ENCODE assay signal across 26 cellular contexts in genomic region chr1:157519451-157519850, GRCh38. TPM values are rescaled to one million over a fixed set of nuclear protein-coding genes. Genes with fewer than 3 reads are reported as not detected.
DNase-seq lines count a peak whose midpoint lies in the region; ATAC-seq and TF ChIP-seq lines count a peak whose summit lies in the region.
"Had no signal": no experiment of that assay in that cellular context is flagged by ENCODE, and none has a peak within 500 bp of the region (broad histone marks: within the 10 kb centered on the region; RNA-seq: fewer than 3 reads in every experiment).

No MANE protein-coding gene starts in this region.

- no peaks in the 10 kb centered on the region for H3K27me3 ChIP-seq in mammary epithelial cell (ENCODE audit: insufficient read depth, low read length)
- H3K27me3 ChIP-seq in breast epithelium: no peaks in the 10 kb centered on the region
- no peaks in the 10 kb centered on the region; the same call in 1 of the 2 replicates for H3K27me3 ChIP-seq in GM23248 (replicated peaks; ENCODE audit: insufficient read depth)
- H3K27me3 ChIP-seq: BLaER1 treated with 17β-estradiol and CSF1 and Interleukin-3, amounts not matched to agents 10 nM and 100 nM had no signal

- ATAC-seq in left colon: peak; percentile 59
- no peak for ATAC-seq in stimulated activated naive B cell treated with anti-CD40 and anti-IgM and Interleukin-4, amounts not matched to agents 10 μg/mL and 1 μg/mL and 100 μg/mL, for 72 hours (replicated peaks)
- ATAC-seq: A549, GM12878, GM23338, HCT116 had no signal

- H3F3A ChIP-seq in GM23248 (ENCODE audit: insufficient read depth): no peaks in the 10 kb centered on the region

- H3K27ac ChIP-seq in mammary epithelial cell (ENCODE audit: insufficient read depth, low read depth, low read length) (no peak overlapping the region), breast epithelium (no peak overlapping the region), GM23248 (no peak overlapping the region)
- H3K27ac ChIP-seq: A549; BLaER1 treated with 17β-estradiol and CSF1 and Interleukin-3, amounts not matched to agents 10 nM and 100 nM had no signal

- no peaks in the 10 kb centered on the region for H3K9me3 ChIP-seq in mammary epithelial cell (replicated peaks; ENCODE audit: insufficient read depth, low read length)
- no peaks in the 10 kb centered on the region for H3K9me3 ChIP-seq in breast epithelium
- H3K9me3 ChIP-seq in GM23248 (ENCODE audit: low read depth): no peaks in the 10 kb centered on the region
- H3K9me3 ChIP-seq: A549; BE2C; BLaER1 treated with 17β-estradiol and CSF1 and Interleukin-3, amounts not matched to agents 10 nM and 100 nM had no signal

- peak; percentile 32 for DNase-seq in mammary epithelial cell
- no peak for DNase-seq in breast epithelium (ENCODE audit: low spot score in 2 of 2)
- DNase-seq in left colon: no peak
- peak; percentile 42 for DNase-seq in osteocyte (ENCODE audit: extremely low spot score, unreplicated experiment)
- DNase-seq in stimulated activated naive B cell treated with anti-CD40 and anti-IgM and Interleukin-4, amounts not matched to agents 10 μg/mL and 1 μg/mL and 100 μg/mL, for 72 hours: no peak
- DNase-seq in cerebellum (ENCODE audit: low spot score): no peak
- DNase-seq in GM23248: no peak
- DNase-seq in NCI-H69 (lab: John Stamatoyannopoulos, UW): no peak
- DNase-seq: 8988T; ACHN; AML-193; BE2C; CD4-positive, alpha-beta T cell; CD8-positive, alpha-beta memory T cell; DMS 273 treated with DMSO at 0.1 percent for 48 hours; DMS79; EL; GDM1; H9 had no signal

- intact Hi-C loops in mammary epithelial cell (cut with micrococcal nuclease) (no loop called here), breast epithelium (cut with DNase I; ENCODE audit: low total_unique reads) (no loop called here), left colon (cut with DNase I, micrococcal nuclease) (no loop called here)

- no peak overlapping the region for H2AFZ ChIP-seq in mammary epithelial cell (ENCODE audit: low read depth, low read length)
- H2AFZ ChIP-seq in GM23248: no peak overlapping the region

- dilution Hi-C loops in mammary epithelial cell (cut with HindIII; ENCODE audit: low sequenced_read_pairs): no loop called here

- TF ChIP-seq POLR2A in breast epithelium (IDR thresholded peaks at IDR 0.05): no peak

- no peaks in the 10 kb centered on the region for H3K9me3 Mint-ChIP-seq in osteocyte (ENCODE audit: unreplicated experiment)
- no peaks in the 10 kb centered on the region for H3K9me3 Mint-ChIP-seq in stimulated activated naive B cell treated with anti-CD40 and anti-IgM and Interleukin-4, amounts not matched to agents 10 μg/mL and 1 μg/mL and 100 μg/mL, for 72 hours
- H3K9me3 Mint-ChIP-seq: CD4-positive, alpha-beta T cell; CD8-positive, alpha-beta memory T cell; GM23338; H9 had no signal

- in situ Hi-C loops in mammary epithelial cell (cut with MboI; ENCODE audit: low sequenced_read_pairs in 2 of 2): no loop called here
- in situ Hi-C loops in GM23248 (cut with MboI): no loop called here

- WGBS in mammary epithelial cell (ENCODE audit: low coverage, missing lambda C conversion rate): 17% methylated on average over 2 of the region's 2 CpGs
- WGBS in GM23248 (ENCODE audit: low coverage in 1 of 2, low lambda C conversion rate in 2 of 2, missing lambda C conversion rate in 2 of 2), 2 experiments: 16 to 24% methylated on average over 2 of the region's 2 CpGs

- no peaks in the 10 kb centered on the region for H3K4me1 Mint-ChIP-seq in osteocyte (ENCODE audit: unreplicated experiment)
- H3K4me1 Mint-ChIP-seq in stimulated activated naive B cell treated with anti-CD40 and anti-IgM and Interleukin-4, amounts not matched to agents 10 μg/mL and 1 μg/mL and 100 μg/mL, for 72 hours: peaks cover 5 to 16% of the 10 kb centered on the region in 2 donors
- H3K4me1 Mint-ChIP-seq: GM23338, H9 had no signal

- H3K4me2 ChIP-seq in mammary epithelial cell (ENCODE audit: insufficient read depth, low read depth, low read length) (no peak overlapping the region), GM23248 (ENCODE audit: unreplicated experiment) (no peak overlapping the region)
- H3K4me2 ChIP-seq: A549; BLaER1 treated with 17β-estradiol and CSF1 and Interleukin-3, amounts not matched to agents 10 nM and 100 nM; GM23338 had no signal

- CTCF ChIA-PET in mammary epithelial cell (lab: Charles Lee; ENCODE audit: low non-redundant PET): interaction anchor here (0.6 kb wide), 1 partner anchor 117 kb away, joined by 3 read pairs; no protein-coding TSS in a partner anchor

- BruUV-seq in mammary epithelial cell (replicated peaks; lab: Mats Ljungman, UMichigan): no TSS peak

- no peak overlapping the region for H3K4me3 ChIP-seq in mammary epithelial cell (replicated peaks in 1 of 3; ENCODE audit: insufficient read depth in 1 of 3, low read depth in 2 of 3, low read length in 3 of 3)
- no peak overlapping the region for H3K4me3 ChIP-seq in breast epithelium
- H3K4me3 ChIP-seq in GM23248: no peak overlapping the region
- H3K4me3 ChIP-seq: A549; BLaER1 treated with 17β-estradiol and CSF1 and Interleukin-3, amounts not matched to agents 10 nM and 100 nM; GM12878; GM23338 had no signal

- no peaks in the 10 kb centered on the region for H3K36me3 Mint-ChIP-seq in osteocyte (ENCODE audit: unreplicated experiment)
- H3K36me3 Mint-ChIP-seq in stimulated activated naive B cell treated with anti-CD40 and anti-IgM and Interleukin-4, amounts not matched to agents 10 μg/mL and 1 μg/mL and 100 μg/mL, for 72 hours: peaks cover 57 to 63% of the 10 kb centered on the region in 2 donors
- H3K36me3 Mint-ChIP-seq: CD14-positive monocyte; CD8-positive, alpha-beta memory T cell had no signal

- no peaks in the 10 kb centered on the region for H3K4me1 ChIP-seq in mammary epithelial cell (ENCODE audit: insufficient read depth, low read length)
- H3K4me1 ChIP-seq in breast epithelium: no peaks in the 10 kb centered on the region
- no peaks in the 10 kb centered on the region for H3K4me1 ChIP-seq in GM23248 (ENCODE audit: insufficient read depth)
- H3K4me1 ChIP-seq: A549, BE2C had no signal

- H3K4me3 Mint-ChIP-seq in osteocyte (ENCODE audit: unreplicated experiment): no peak overlapping the region
- no peak overlapping the region for H3K4me3 Mint-ChIP-seq in stimulated activated naive B cell treated with anti-CD40 and anti-IgM and Interleukin-4, amounts not matched to agents 10 μg/mL and 1 μg/mL and 100 μg/mL, for 72 hours
- H3K4me3 Mint-ChIP-seq: CD14-positive monocyte; CD4-positive, alpha-beta T cell; CD8-positive, alpha-beta memory T cell; GM23338; H9 had no signal

- H3K79me2 ChIP-seq in mammary epithelial cell (ENCODE audit: insufficient read depth, low read length) (no peaks in the 10 kb centered on the region), GM23248 (ENCODE audit: insufficient read depth) (no peaks in the 10 kb centered on the region)

- no peaks in the 10 kb centered on the region for H3K27me3 Mint-ChIP-seq in osteocyte (ENCODE audit: unreplicated experiment)
- H3K27me3 Mint-ChIP-seq in stimulated activated naive B cell treated with anti-CD40 and anti-IgM and Interleukin-4, amounts not matched to agents 10 μg/mL and 1 μg/mL and 100 μg/mL, for 72 hours: no peaks in the 10 kb centered on the region
- H3K27me3 Mint-ChIP-seq: CD4-positive, alpha-beta T cell had no signal

- TF ChIP-seq CTCF in mammary epithelial cell (conservative IDR thresholded peaks at IDR 0.05 in 1 of 2, IDR thresholded peaks at IDR 0.05 in 1 of 2; ENCODE audit: extremely low read depth in 1 of 2, insufficient read depth in 1 of 2, low read depth in 1 of 2, low read length in 2 of 2) (no peak), breast epithelium (IDR thresholded peaks at IDR 0.05) (no peak), osteocyte (IDR thresholded peaks at IDR 0.05) (no peak)

- no peak overlapping the region for H3K27ac Mint-ChIP-seq in osteocyte (ENCODE audit: unreplicated experiment)
- peak overlapping the region; percentile 42 for H3K27ac Mint-ChIP-seq in stimulated activated naive B cell treated with anti-CD40 and anti-IgM and Interleukin-4, amounts not matched to agents 10 μg/mL and 1 μg/mL and 100 μg/mL, for 72 hours
- H3K27ac Mint-ChIP-seq: CD14-positive monocyte; CD4-positive, alpha-beta T cell; CD8-positive, alpha-beta memory T cell; GM23338 had no signal

- no peaks in the 10 kb centered on the region for H3K9me2 ChIP-seq in GM23248 (ENCODE audit: insufficient read depth)

- no peak overlapping the region for H3K9ac ChIP-seq in mammary epithelial cell (ENCODE audit: insufficient read depth, low read length)
- H3K9ac ChIP-seq in GM23248: no peak overlapping the region
- H3K9ac ChIP-seq: BLaER1 treated with 17β-estradiol and CSF1 and Interleukin-3, amounts not matched to agents 10 nM and 100 nM had no signal

- H3K36me3 ChIP-seq in mammary epithelial cell (ENCODE audit: insufficient read depth, low read length): no peaks in the 10 kb centered on the region
- no peaks in the 10 kb centered on the region for H3K36me3 ChIP-seq in breast epithelium
- no peaks in the 10 kb centered on the region for H3K36me3 ChIP-seq in GM23248 (ENCODE audit: low read depth)
- H3K36me3 ChIP-seq: BE2C; BLaER1 treated with 17β-estradiol and CSF1 and Interleukin-3, amounts not matched to agents 10 nM and 100 nM had no signal

- H4K20me1 ChIP-seq in mammary epithelial cell (ENCODE audit: insufficient read depth, low read length) (no peaks in the 10 kb centered on the region), GM23248 (ENCODE audit: insufficient read depth) (no peaks in the 10 kb centered on the region)
- H4K20me1 ChIP-seq: BLaER1 treated with 17β-estradiol and CSF1 and Interleukin-3, amounts not matched to agents 10 nM and 100 nM had no signal

RNA-seq across cellular contexts. Expression of gene FCRL5, which starts 32.9 kb away (rescaled TPM):
- total RNA-seq in mammary epithelial cell: not detected
- polyA plus RNA-seq in mammary epithelial cell: not detected
- polyA minus RNA-seq in mammary epithelial cell: not detected
- 1 to 10 TPM in 2 of 3 donors, not detected in 1; 1.6 to 5.2 TPM for total RNA-seq in breast epithelium
- 1 to 10 TPM; 2.2 to 4.5 TPM for total RNA-seq in left colon
- not detected in 2 replicates for total RNA-seq in osteocyte
- not detected for total RNA-seq in cerebellum
- total RNA-seq in GM23248 (2014; rRNA removed; shearing (Covaris generic)): not detected in 2 replicates
- not detected in 2 replicates for polyA plus RNA-seq in GM23248 (2016; fragmentation: Nextera tagmentation; extraction: Ambion mirVana)
- total RNA-seq: CD4-positive, alpha-beta T cell; CD8-positive, alpha-beta memory T cell; H4 had no signal
- polyA plus RNA-seq: A549; CD8-positive, alpha-beta memory T cell had no signal

Comparison
In these comparisons a context has a peak if more than half of its experiments do, and no peak if none do; other contexts are left out.
1. DNase-seq: peak in mammary epithelial cell (single experiment) and osteocyte (single experiment); none in breast epithelium (0 of 2), left colon (0 of 2), stimulated activated naive B cell treated with anti-CD40 and anti-IgM and Interleukin-4, amounts not matched to agents 10 μg/mL and 1 μg/mL and 100 μg/mL, for 72 hours (single experiment), cerebellum (single experiment), GM23248 (single experiment) and NCI-H69 (single experiment).